In genomic region chr3:161296814-161297213, GRCh38 we compare ENCODE assay signal across 15 cellular contexts.
DNase-seq lines count a peak whose midpoint lies in the region; ATAC-seq lines count a peak whose summit lies in the region.
"Had no signal": no experiment of that assay in that cellular context is flagged by ENCODE, and none has a peak within 500 bp of the region (broad histone marks: within the 10 kb centered on the region; RNA-seq: fewer than 3 reads in every experiment).

No MANE protein-coding gene starts in this region.

- DNase-seq in DMS 273 (lab: John Stamatoyannopoulos, UW; ENCODE audit: unreplicated experiment) (peak; percentile 93), NCI-H1694 treated with DMSO at 0.1 percent for 48 hours (lab: John Stamatoyannopoulos, UW) (peak; percentile 25), NCI-H524 (lab: John Stamatoyannopoulos, UW) (peak; percentile 18 to 80), cerebellum (ENCODE audit: low spot score) (peak; percentile 33), GOT3 (lab: John Stamatoyannopoulos, UW) (no peak)
- no peak for DNase-seq in stimulated activated CD4-positive, alpha-beta T cell treated with anti-CD3 and anti-CD28 coated beads, Interleukin-4, amount 100 ng/mL, for 1 hour
- DNase-seq: AML-193; Caco-2; CD4-positive, alpha-beta T cell; DMS79 treated with DMSO at 0.1 percent for 48 hours; H9 had no signal

- no peak for ATAC-seq in HG03520 (IDR thresholded peaks at IDR 0.05; ENCODE audit: unreplicated experiment)
- ATAC-seq: A549, GM12878, HepG2 had no signal

Comparison
In these comparisons a context has a peak if more than half of its experiments do, and no peak if none do; other contexts are left out.
1. DNase-seq: peak in DMS 273 (single experiment), NCI-H1694 treated with DMSO at 0.1 percent for 48 hours (single experiment), NCI-H524 (2 of 2) and cerebellum (single experiment); none in stimulated activated CD4-positive, alpha-beta T cell treated with anti-CD3 and anti-CD28 coated beads, Interleukin-4, amount 100 ng/mL, for 1 hour (single experiment) and GOT3 (single experiment).